ENCODE assay signal across 5 cellular contexts in the genomic region with DNA sequence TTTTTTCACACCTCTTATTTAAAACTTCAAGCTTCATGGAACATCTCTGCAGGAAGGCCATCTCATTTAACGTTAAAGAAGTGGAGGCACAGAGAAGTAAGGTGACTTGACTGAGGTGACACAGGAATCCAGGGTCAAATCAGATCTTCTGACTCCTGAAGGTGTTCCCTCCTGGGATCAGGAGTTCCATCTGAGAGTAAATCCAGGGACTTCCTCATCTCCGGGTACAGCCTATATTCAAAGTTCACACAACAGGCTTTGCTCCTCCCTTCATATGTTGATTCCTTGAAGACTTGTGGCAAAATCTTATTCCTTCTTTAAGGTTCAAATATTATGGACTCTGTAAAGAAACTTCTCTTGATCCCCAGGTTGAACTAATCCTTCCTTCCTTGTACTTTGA.
"Had no signal": no experiment of that assay in that cellular context is flagged by ENCODE, and none has a peak within 500 bp of the region (broad histone marks: within the 10 kb centered on the region; RNA-seq: fewer than 3 reads in every experiment).

No MANE protein-coding gene starts in this region.

- H3K4me3 ChIP-seq: GM23338 had no signal

- DNase-seq: H9, HCEC 1CT, KBM-7 had no signal

- ATAC-seq: GM23338, HepG2 had no signal
